In genomic region chr22:39522091-39522490, GRCh38 we compare ENCODE assay signal across 8 cellular contexts. TPM values are rescaled to one million over a fixed set of nuclear protein-coding genes. Genes with fewer than 3 reads are reported as not detected.
DNase-seq lines count a peak whose midpoint lies in the region; ATAC-seq and TF ChIP-seq lines count a peak whose summit lies in the region.
"Not testable (repeated sequence)": the region's sequence is repeated elsewhere in the genome, so short reads cannot be mapped to it uniquely, and the experiment has no call there.

No MANE protein-coding gene starts in this region.

- TF ChIP-seq CTCF in Calu3 (IDR thresholded peaks at IDR 0.05; ENCODE audit: unreplicated experiment); Loucy (conservative IDR thresholded peaks at IDR 0.05; ENCODE audit: low read length); brain microvascular endothelial cell (IDR thresholded peaks at IDR 0.05; ENCODE audit: low read depth, low read length, missing control alignments); fibroblast of mammary gland (conservative IDR thresholded peaks at IDR 0.05; ENCODE audit: control insufficient read depth, insufficient read depth, low read depth, low read length); prostate gland (IDR thresholded peaks at IDR 0.05); upper lobe of left lung (IDR thresholded peaks at IDR 0.05): not testable (repeated sequence)

- peak overlapping the region; percentile 100 for H3K9ac ChIP-seq in Loucy (ENCODE audit: low read depth, low read length, poor library complexity, severe bottlenecking)

- H3K4me3 Mint-ChIP-seq in Calu3 (ENCODE audit: low read depth, unreplicated experiment) (peak overlapping the region; percentile 94), memory B cell (peak overlapping the region; percentile 91)
- peak overlapping the region; percentile 86 for H3K4me3 Mint-ChIP-seq in activated CD4-positive, alpha-beta T cell treated with anti-CD3 and anti-CD28 coated beads, Interleukin-2, amount 10 ng/mL, durations not matched to agents 7 days and 5 days

- H3K4me1 Mint-ChIP-seq in Calu3 (ENCODE audit: low read depth, unreplicated experiment) (peaks cover 26% of the 10 kb centered on the region), memory B cell (peaks cover 40% of the 10 kb centered on the region)
- H3K4me1 Mint-ChIP-seq in activated CD4-positive, alpha-beta T cell treated with anti-CD3 and anti-CD28 coated beads, Interleukin-2, amount 10 ng/mL, durations not matched to agents 7 days and 5 days: peaks cover 68% of the 10 kb centered on the region

- peaks cover 87% of the 10 kb centered on the region for H3K79me2 ChIP-seq in Loucy (ENCODE audit: insufficient read depth, low read length)

- ATAC-seq in memory B cell (ENCODE audit: low read depth); upper lobe of left lung (ENCODE audit: low FRiP score in 2 of 2): not testable (repeated sequence)

- H3K9me3 ChIP-seq in Loucy (ENCODE audit: insufficient read depth, low read depth, low read length); prostate gland; upper lobe of left lung: not testable (repeated sequence)

- intact Hi-C loops in Calu3 (cut with micrococcal nuclease; ENCODE audit: unreplicated experiment): loop anchor here (10.0 kb wide), 1 partner anchor 207 kb away; the partner anchor contains the start of gene RPL3
- intact Hi-C loops in prostate gland (cut with DNase I): loop anchor here (5.0 to 10.0 kb wide), 2 partner anchors 177 to 650 kb away; partner anchors contain the start of genes CBX6 and SYNGR1

- BruUV-seq in Calu3 (replicated peaks; lab: Mats Ljungman, UMichigan): not testable (repeated sequence)

- not testable (repeated sequence) for H3K27me3 Mint-ChIP-seq in Calu3 (ENCODE audit: unreplicated experiment); activated CD4-positive, alpha-beta T cell treated with anti-CD3 and anti-CD28 coated beads, Interleukin-2, amount 10 ng/mL, durations not matched to agents 7 days and 5 days; memory B cell

- not testable (repeated sequence) for TF ChIP-seq EP300 in upper lobe of left lung (IDR thresholded peaks at IDR 0.05)

- not testable (repeated sequence) for H3K9me2 ChIP-seq in Loucy (replicated peaks; ENCODE audit: low read depth, low read length)

- not testable (repeated sequence) for H3K27ac ChIP-seq in brain microvascular endothelial cell
- H3K27ac ChIP-seq in prostate gland (peak overlapping the region; percentile 100), upper lobe of left lung (peak overlapping the region; percentile 98 to 100 (median 99))

- WGBS in prostate gland: 7% methylated on average over 5 of the region's 5 CpGs
- WGBS in upper lobe of left lung, 2 donors: 21 to 25% methylated on average over 5 of the region's 5 CpGs

- not testable (repeated sequence) for TF ChIP-seq POLR2A in prostate gland (IDR thresholded peaks at IDR 0.05); upper lobe of left lung (IDR thresholded peaks at IDR 0.05)

- H3K4me2 ChIP-seq in Loucy (ENCODE audit: low read depth, low read length, poor library complexity, severe bottlenecking): peak overlapping the region; percentile 95

- H2AFZ ChIP-seq in Loucy (ENCODE audit: low read length): not testable (repeated sequence)

- H3F3A ChIP-seq in Loucy (ENCODE audit: low read depth): peaks cover 19% of the 10 kb centered on the region

- peak overlapping the region; percentile 99 for H3K4me3 ChIP-seq in Loucy (ENCODE audit: low read length, poor library complexity, severe bottlenecking)
- peak overlapping the region; percentile 96 for H3K4me3 ChIP-seq in brain microvascular endothelial cell (ENCODE audit: low read depth, low read length)
- peak overlapping the region; percentile 93 for H3K4me3 ChIP-seq in fibroblast of mammary gland (ENCODE audit: control insufficient read depth, low read depth, low read length)
- peak overlapping the region; percentile 100 for H3K4me3 ChIP-seq in prostate gland
- peak overlapping the region; percentile 76 to 98 (median 96) for H3K4me3 ChIP-seq in upper lobe of left lung

- peaks cover 13% of the 10 kb centered on the region for H3K27me3 ChIP-seq in Loucy (ENCODE audit: insufficient read depth, low read length, poor library complexity, severe bottlenecking)
- not testable (repeated sequence) for H3K27me3 ChIP-seq in brain microvascular endothelial cell (replicated peaks); prostate gland (replicated peaks; ENCODE audit: insufficient read depth); upper lobe of left lung

- DNase-seq in Calu3; activated CD4-positive, alpha-beta T cell treated with anti-CD3 and anti-CD28 coated beads, Interleukin-2, amount 10 ng/mL, durations not matched to agents 7 days and 5 days; brain microvascular endothelial cell; fibroblast of mammary gland (ENCODE audit: low read depth); memory B cell (ENCODE audit: low spot score in 2 of 2); prostate gland (ENCODE audit: low spot score); upper lobe of left lung: not testable (repeated sequence)

- peaks cover 45% of the 10 kb centered on the region for H3K36me3 ChIP-seq in Loucy (ENCODE audit: insufficient read depth, low read length)
- H3K36me3 ChIP-seq in brain microvascular endothelial cell (replicated peaks): peaks cover 40% of the 10 kb centered on the region
- H3K36me3 ChIP-seq in prostate gland: peaks cover 6 to 17% of the 10 kb centered on the region in 2 donors
- peaks cover 19 to 44% (median 34%) of the 10 kb centered on the region in 4 donors for H3K36me3 ChIP-seq in upper lobe of left lung

- H3K27ac Mint-ChIP-seq in Calu3 (ENCODE audit: unreplicated experiment): peak overlapping the region; percentile 98
- peak overlapping the region; percentile 97 for H3K27ac Mint-ChIP-seq in activated CD4-positive, alpha-beta T cell treated with anti-CD3 and anti-CD28 coated beads, Interleukin-2, amount 10 ng/mL, durations not matched to agents 7 days and 5 days
- H3K27ac Mint-ChIP-seq in memory B cell: peak overlapping the region; percentile 93

- POLR2A ChIA-PET in activated CD4-positive, alpha-beta T cell treated with anti-CD3 and anti-CD28 coated beads, Interleukin-2, amount 10 ng/mL, durations not matched to agents 7 days and 5 days (lab: Charles Lee): interaction anchor here (0.7 kb wide), 1 partner anchor 600 kb away, joined by 3 read pairs; no protein-coding TSS in a partner anchor

- in situ Hi-C loops in brain microvascular endothelial cell (cut with HindIII; ENCODE audit: low pct_ligation_motif_present, low sequenced_read_pairs): loop anchor here (25.0 kb wide), 1 partner anchor 110 kb away; no protein-coding TSS in a partner anchor

- H3K36me3 Mint-ChIP-seq in Calu3 (ENCODE audit: insufficient read depth, unreplicated experiment): peaks cover 91% of the 10 kb centered on the region
- H3K36me3 Mint-ChIP-seq in activated CD4-positive, alpha-beta T cell treated with anti-CD3 and anti-CD28 coated beads, Interleukin-2, amount 10 ng/mL, durations not matched to agents 7 days and 5 days (ENCODE audit: low read depth): peaks cover 62% of the 10 kb centered on the region
- peaks cover 24% of the 10 kb centered on the region for H3K36me3 Mint-ChIP-seq in memory B cell

- peaks cover 37% of the 10 kb centered on the region for H3K4me1 ChIP-seq in Loucy (ENCODE audit: insufficient read depth, low read length, poor library complexity, severe bottlenecking)
- H3K4me1 ChIP-seq in prostate gland (replicated peaks): peaks cover 17% of the 10 kb centered on the region
- peaks cover 50 to 66% (median 58%) of the 10 kb centered on the region in 4 donors for H3K4me1 ChIP-seq in upper lobe of left lung

- not testable (repeated sequence) for H3K9me3 Mint-ChIP-seq in Calu3 (ENCODE audit: low read depth, unreplicated experiment); activated CD4-positive, alpha-beta T cell treated with anti-CD3 and anti-CD28 coated beads, Interleukin-2, amount 10 ng/mL, durations not matched to agents 7 days and 5 days; memory B cell

- CTCF ChIA-PET in Calu3 (lab: Charles Lee): interaction anchor here (1.2 kb wide), 1 partner anchor 20 kb away, joined by 3 read pairs; the partner anchor contains the start of gene MIEF1
- CTCF ChIA-PET in activated CD4-positive, alpha-beta T cell treated with anti-CD3 and anti-CD28 coated beads, Interleukin-2, amount 10 ng/mL, durations not matched to agents 7 days and 5 days (lab: Charles Lee): interaction anchor here (1.6 to 11.4 kb wide), 2 partner anchors 7 to 26 kb away, joined by 4 to 216 read pairs; partner anchors contain the start of gene MIEF1

- H4K20me1 ChIP-seq in Loucy (ENCODE audit: insufficient read depth, low read length, poor library complexity, severe bottlenecking): peaks cover 62% of the 10 kb centered on the region

RNA-seq across cellular contexts. Expression of gene ATF4, which starts 1.7 kb away (rescaled TPM):
- 294 and 372 TPM in 2 replicates for total RNA-seq in Calu3 (2022)
- total RNA-seq in activated CD4-positive, alpha-beta T cell treated with anti-CD3 and anti-CD28 coated beads, Interleukin-2, amount 10 ng/mL, durations not matched to agents 7 days and 5 days: 100 to 1,000 TPM; 372 to 437 TPM
- total RNA-seq in prostate gland: 100 to 1,000 TPM; 294 to 334 TPM
- 100 to 1,000 TPM; 255 to 402 (median 364) TPM for total RNA-seq in upper lobe of left lung

RNA-seq across cellular contexts. Expression of gene RPS19BP1, which starts 10.5 kb away (rescaled TPM):
- total RNA-seq in Calu3 (2022) (82.9 and 87.7 TPM in 2 replicates), prostate gland (100 to 1,000 TPM; 186 to 264 TPM), upper lobe of left lung (100 to 1,000 TPM in 4 of 6 donors, 10 to 100 TPM in 2; 71.2 to 168 (median 106) TPM)
- total RNA-seq in activated CD4-positive, alpha-beta T cell treated with anti-CD3 and anti-CD28 coated beads, Interleukin-2, amount 10 ng/mL, durations not matched to agents 7 days and 5 days: 10 to 100 TPM; 51.8 to 69.3 TPM

RNA-seq across cellular contexts. Expression of gene MIEF1, which starts 20.0 kb away (rescaled TPM):
- total RNA-seq in Calu3 (2022) (39.2 and 44.3 TPM in 2 replicates), prostate gland (10 to 100 TPM; 24.0 to 38.6 TPM), upper lobe of left lung (10 to 100 TPM; 10.5 to 35.3 (median 25.6) TPM)
- 10 to 100 TPM; 34.8 to 40.0 TPM for total RNA-seq in activated CD4-positive, alpha-beta T cell treated with anti-CD3 and anti-CD28 coated beads, Interleukin-2, amount 10 ng/mL, durations not matched to agents 7 days and 5 days

RNA-seq across cellular contexts. Expression of gene CACNA1I, which starts 48.5 kb away (rescaled TPM):
- total RNA-seq in Calu3 (2022) (0.05 and 0.07 TPM in 2 replicates), prostate gland (under 1 TPM; 0.05 to 0.68 TPM), upper lobe of left lung (1 to 10 TPM in 1 of 6 donors, under 1 TPM in 5; 0.15 to 4.2 (median 0.34) TPM)
- 1 to 10 TPM; 8.4 to 9.3 TPM for total RNA-seq in activated CD4-positive, alpha-beta T cell treated with anti-CD3 and anti-CD28 coated beads, Interleukin-2, amount 10 ng/mL, durations not matched to agents 7 days and 5 days
